8 cellular contexts compared by ENCODE assay signal in genomic region chr18:23862071-23862470, GRCh38.
A peak's percentile ranks its signal among the peaks of the same experiment; 100 is the strongest.
DNase-seq lines count a peak whose midpoint lies in the region; ATAC-seq and TF ChIP-seq lines count a peak whose summit lies in the region.

No MANE protein-coding gene starts in this region.

- no peak overlapping the region for H2AFZ ChIP-seq in HCT116 (ENCODE audit: low read depth, low read length, poor library complexity, severe bottlenecking)

- TF ChIP-seq CTCF in HCT116 (IDR thresholded peaks at IDR 0.05 in 2 of 3, conservative IDR thresholded peaks at IDR 0.05 in 1 of 3; ENCODE audit: borderline replicate concordance in 1 of 3, insufficient read depth in 1 of 3, low read depth in 2 of 3, low read length in 2 of 3) (no peak), right lobe of liver (IDR thresholded peaks at IDR 0.05) (no peak)

- H3K79me2 ChIP-seq in HCT116 (ENCODE audit: insufficient read depth, low read length), result no peaks in the 10 kb centered on the region

- no peak for ATAC-seq in HCT116
- no peak for ATAC-seq in right lobe of liver

- RAD21 ChIA-PET in HCT116 (lab: Charles Lee; ENCODE audit: low non-redundant PET in 1 of 2, low total read pairs in 2 of 2, uncharacterized antibody in 2 of 2, unreplicated experiment in 2 of 2), result no interaction called here

- no TSS peak for BruUV-seq in HCT116 (replicated peaks; lab: Mats Ljungman, UMichigan)

- TF ChIP-seq RAD21 in HCT116 (IDR thresholded peaks at IDR 0.05; ENCODE audit: low read depth), result no peak

- peak overlapping the region; percentile 1; the same call in 1 of the 2 replicates for H3K4me2 ChIP-seq in HCT116 (ENCODE audit: low read length)

- POLR2A ChIA-PET in HCT116 (lab: Charles Lee), result no interaction called here

- H3K9me2 ChIP-seq in HCT116 (ENCODE audit: insufficient read depth), result no peaks in the 10 kb centered on the region

- intact Hi-C loops in HCT116 (cut with micrococcal nuclease), result no loop called here
- intact Hi-C loops in right lobe of liver (cut with DNase I), result no loop called here

- H3K4me1 ChIP-seq in HCT116 (ENCODE audit: control insufficient read depth in 1 of 2, insufficient read depth in 2 of 2, low read length in 2 of 2) (peaks cover under 1 to 13% of the 10 kb centered on the region in 2 experiments), right lobe of liver (peaks cover 0 to 33% (median 13%) of the 10 kb centered on the region in 4 donors)

- H3K4me3 ChIP-seq in HCT116 (replicated peaks in 1 of 2; ENCODE audit: low read depth in 1 of 2, low read length in 2 of 2) (no peak overlapping the region), right lobe of liver (no peak overlapping the region)

- no peaks in the 10 kb centered on the region for H3K9me3 ChIP-seq in HCT116 (ENCODE audit: control insufficient read depth in 1 of 2, insufficient read depth in 1 of 2, low read depth in 1 of 2, low read length in 2 of 2)
- H3K9me3 ChIP-seq in right lobe of liver, result no peaks in the 10 kb centered on the region

- TF ChIP-seq POLR2A in HCT116 (IDR thresholded peaks at IDR 0.05; ENCODE audit: borderline replicate concordance, extremely low read depth, insufficient read depth, insufficient read length) (no peak), right lobe of liver (IDR thresholded peaks at IDR 0.05) (no peak)

- DNase-seq in A172 (ENCODE audit: low spot score) (peak; percentile 83), HCT116 (ENCODE audit: low read depth, low spot score) (no peak), amniotic epithelial cell (ENCODE audit: low read depth) (peak; percentile 75), iris pigment epithelial cell (ENCODE audit: low read depth) (peak; percentile 89), SKM-1 treated with dmso at 0.1 percent for 144 hours (lab: John Stamatoyannopoulos, UW; ENCODE audit: unreplicated experiment) (no peak), DMS79 (lab: John Stamatoyannopoulos, UW) (no peak), NCI-H1092 (lab: John Stamatoyannopoulos, UW) (no peak), right lobe of liver (no peak)

- CTCF ChIA-PET in HCT116 (lab: Charles Lee), result no interaction called here

- 68% methylated on average over 4 of the region's 4 CpGs for WGBS in right lobe of liver (ENCODE audit: insufficient coverage, low coverage, low lambda C conversion rate, missing lambda C conversion rate)

- H3K27ac ChIP-seq in HCT116 (ENCODE audit: low read depth, low read length) (no peak overlapping the region), right lobe of liver (no peak overlapping the region)

- no peaks in the 10 kb centered on the region for H3K27me3 ChIP-seq in HCT116 (ENCODE audit: insufficient read depth, low read length)
- H3K27me3 ChIP-seq in right lobe of liver, result no peaks in the 10 kb centered on the region

- H3K9ac ChIP-seq in HCT116 (ENCODE audit: low read length), result no peak overlapping the region

- H3K36me3 ChIP-seq in HCT116 (ENCODE audit: control insufficient read depth in 1 of 2, insufficient read depth in 2 of 2, low read length in 2 of 2), result no peaks in the 10 kb centered on the region
- no peaks in the 10 kb centered on the region for H3K36me3 ChIP-seq in right lobe of liver

- no peaks in the 10 kb centered on the region for H4K20me1 ChIP-seq in HCT116 (ENCODE audit: insufficient read depth)

TF ChIP-seq in HCT116, 20 proteins besides CTCF, POLR2A, EP300 and RAD21:
- TF ChIP-seq EZH2 (IDR thresholded peaks at IDR 0.05), result no peak
- peak; percentile 16; the same call in 1 of the 2 replicates for TF ChIP-seq SP1 (IDR thresholded peaks at IDR 0.05; ENCODE audit: low read depth)

Comparison
In these comparisons a context has a peak if more than half of its experiments do, and no peak if none do; other contexts are left out.
1. DNase-seq: peak in A172 (single experiment), amniotic epithelial cell (single experiment) and iris pigment epithelial cell (single experiment); none in HCT116 (single experiment), SKM-1 treated with dmso at 0.1 percent for 144 hours (single experiment), DMS79 (single experiment), NCI-H1092 (single experiment) and right lobe of liver (0 of 3).